Comparison of ENCODE assay signal across 32 cellular contexts in the genomic region with DNA sequence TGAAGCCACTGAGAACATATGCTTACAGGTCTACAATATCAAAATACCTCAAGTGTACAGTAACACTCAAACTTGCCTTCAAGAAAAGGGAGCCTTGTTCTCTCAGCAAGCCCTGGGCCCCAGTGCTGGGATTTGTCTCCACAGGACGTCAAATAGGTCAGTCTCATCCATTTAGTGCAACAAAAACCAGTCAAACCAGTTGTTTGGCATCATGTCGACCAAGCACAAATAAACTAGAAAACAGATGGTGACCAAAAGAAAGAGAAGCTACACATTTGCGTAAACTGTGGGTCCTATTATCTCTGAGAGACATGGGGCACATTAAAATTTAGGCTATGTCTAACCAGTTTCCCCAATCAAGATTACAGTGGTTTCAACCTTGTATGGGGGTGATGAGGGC.
"Had no signal": no experiment of that assay in that cellular context is flagged by ENCODE, and none has a peak within 500 bp of the region (broad histone marks: within the 10 kb centered on the region; RNA-seq: fewer than 3 reads in every experiment).

No MANE protein-coding gene starts in this region.

- ATAC-seq: activated CD8-positive, alpha-beta T cell treated with anti-CD3 and anti-CD28 coated beads, Interleukin-2, amount 10 ng/mL, durations not matched to agents 7 days and 5 days; activated naive CD4-positive, alpha-beta T cell treated with anti-CD3 and anti-CD28 coated beads, Interleukin-2, amount 50 U/mL, for 72 hours; activated T-cell treated with anti-CD3 and anti-CD28 coated beads, Interleukin-2, amount 50 U/mL, for 4 hours; body of pancreas; PC-3; SK-N-SH treated with all-trans-retinoic acid at 6 μM for 48 hours had no signal

- H3K27me3 ChIP-seq: adrenal gland, body of pancreas, breast epithelium, Peyer's patch had no signal

- H3K9me3 Mint-ChIP-seq: activated CD4-positive, alpha-beta T cell treated with anti-CD3 and anti-CD28 coated beads, Interleukin-2, amount 10 ng/mL, durations not matched to agents 7 days and 5 days; activated naive CD4-positive, alpha-beta T cell treated with anti-CD3 and anti-CD28 coated beads for 36 hours; activated naive CD4-positive, alpha-beta T cell treated with anti-CD3 and anti-CD28 coated beads, Interleukin-2, amount 50 U/mL, for 72 hours; activated T-cell treated with anti-CD3 and anti-CD28 coated beads, Interleukin-2, amount 50 U/mL, for 4 hours; activated T-helper 1 cell treated with anti-CD3 and anti-CD28 coated beads, Interleukin-12 subunit alpha, Interleukin-12 subunit beta, Interleukin-2, Interleukin-4 antibody, amounts not matched to agents 30 ng/mL and 10 ng/mL and 1 ng/mL, durations not matched to agents 14 hours and 24 hours and 36 hours had no signal

- H3K27ac Mint-ChIP-seq: activated CD4-positive, alpha-beta T cell treated with anti-CD3 and anti-CD28 coated beads, Interleukin-2, amount 10 ng/mL, durations not matched to agents 7 days and 5 days; activated CD8-positive, alpha-beta T cell treated with anti-CD3 and anti-CD28 coated beads, Interleukin-2, amount 10 ng/mL, durations not matched to agents 7 days and 5 days; activated naive CD4-positive, alpha-beta T cell treated with anti-CD3 and anti-CD28 coated beads for 36 hours; activated naive CD4-positive, alpha-beta T cell treated with anti-CD3 and anti-CD28 coated beads, Interleukin-2, amount 50 U/mL, for 72 hours; activated T-helper 1 cell treated with anti-CD3 and anti-CD28 coated beads, Interleukin-12 subunit alpha, Interleukin-12 subunit beta, Interleukin-2, Interleukin-4 antibody, amounts not matched to agents 30 ng/mL and 10 ng/mL and 1 ng/mL, durations not matched to agents 14 hours and 24 hours and 36 hours had no signal

- H3K4me3 ChIP-seq: adrenal gland, body of pancreas, breast epithelium, Peyer's patch had no signal

- H3K4me3 Mint-ChIP-seq: activated CD4-positive, alpha-beta T cell treated with anti-CD3 and anti-CD28 coated beads, Interleukin-2, amount 10 ng/mL, durations not matched to agents 7 days and 5 days; activated CD8-positive, alpha-beta T cell treated with anti-CD3 and anti-CD28 coated beads, Interleukin-2, amount 10 ng/mL, durations not matched to agents 7 days and 5 days; activated naive CD4-positive, alpha-beta T cell treated with anti-CD3 and anti-CD28 coated beads for 36 hours; activated T-cell treated with anti-CD3 and anti-CD28 coated beads, Interleukin-2, amount 50 U/mL, for 4 hours; activated T-helper 1 cell treated with anti-CD3 and anti-CD28 coated beads, Interleukin-12 subunit alpha, Interleukin-12 subunit beta, Interleukin-2, Interleukin-4 antibody, amounts not matched to agents 30 ng/mL and 10 ng/mL and 1 ng/mL, durations not matched to agents 14 hours and 24 hours and 36 hours had no signal

- H3K4me1 ChIP-seq: breast epithelium had no signal

- H3K36me3 ChIP-seq: adrenal gland, breast epithelium, Peyer's patch, WERI-Rb-1 had no signal

- H3K4me2 ChIP-seq: KMS-11 had no signal

- DNase-seq: activated CD4-positive, alpha-beta T cell treated with anti-CD3 and anti-CD28 coated beads, Interleukin-2, amount 10 ng/mL, durations not matched to agents 7 days and 5 days; activated CD4-positive, alpha-beta T cell treated with anti-CD3 and anti-CD28 coated beads, Interleukin-2, amount 50 U/mL, for 48 hours; activated CD8-positive, alpha-beta T cell treated with anti-CD3 and anti-CD28 coated beads, Interleukin-2, amount 10 ng/mL, durations not matched to agents 7 days and 5 days; activated gamma-delta T cell treated with Interleukin-2 at 50 U/mL for 16 hours; activated naive CD4-positive, alpha-beta T cell treated with anti-CD3 and anti-CD28 coated beads for 36 hours; activated T-cell treated with anti-CD3 and anti-CD28 coated beads, Interleukin-2, amount 50 U/mL, for 4 hours; adrenal gland; body of pancreas; NCI-H1092 treated with DMSO at 0.1 percent for 48 hours; NCI-H146; NCI-H187; NCI-H2029 treated with DMSO at 0.1 percent for 48 hours; NCI-H2107; NCI-H226; NCI-H446 treated with DMSO at 0.1 percent for 48 hours; NCI-H524; NCI-H69; NK-92 treated with Interleukin-12 subunit alpha and Interleukin-12 subunit beta, amount 100 ng/mL, for 24 hours; PC-3; Peyer's patch; RPMI8226; SIG-M5; SW 1271; T-helper 1 cell; T-helper 2 cell; T-helper 9 cell; WERI-Rb-1 had no signal

- H3K9me3 ChIP-seq: adrenal gland, body of pancreas, breast epithelium, Peyer's patch had no signal

- H3K27ac ChIP-seq: adrenal gland, body of pancreas, breast epithelium, KMS-11, Peyer's patch, WERI-Rb-1 had no signal

- H3K36me3 Mint-ChIP-seq: activated naive CD4-positive, alpha-beta T cell treated with anti-CD3 and anti-CD28 coated beads, Interleukin-2, amount 50 U/mL, for 72 hours had no signal
